ENCODE assay signal across 14 cellular contexts in the genomic region with DNA sequence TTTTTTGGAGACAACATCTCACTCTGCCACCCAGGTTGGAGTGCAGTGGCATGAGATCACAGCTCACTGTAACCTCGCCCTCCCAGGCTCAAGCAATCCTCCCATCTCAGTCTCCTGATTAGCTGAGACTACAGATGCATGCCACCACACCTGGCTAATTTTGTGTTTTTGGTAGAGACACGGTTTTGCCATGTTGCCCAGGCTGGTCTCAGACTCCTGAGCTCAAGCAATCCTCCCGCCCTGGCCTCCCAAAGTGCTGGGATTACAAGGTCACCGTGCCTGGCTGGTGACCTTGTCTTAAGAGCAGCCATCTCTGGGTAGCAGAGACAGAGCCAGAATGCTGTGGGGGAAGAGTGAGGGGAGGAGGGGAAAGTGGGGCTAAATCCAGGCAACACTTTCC. TPM values are rescaled to one million over a fixed set of nuclear protein-coding genes. Genes with fewer than 3 reads are reported as not detected.
A peak's percentile ranks its signal among the peaks of the same experiment; 100 is the strongest.
DNase-seq lines count a peak whose midpoint lies in the region; ATAC-seq and TF ChIP-seq lines count a peak whose summit lies in the region.
"Had no signal": no experiment of that assay in that cellular context is flagged by ENCODE, and none has a peak within 500 bp of the region (broad histone marks: within the 10 kb centered on the region; RNA-seq: fewer than 3 reads in every experiment).

No MANE protein-coding gene starts in this region.

- no peak overlapping the region for H3K4me3 Mint-ChIP-seq in activated T-cell treated with anti-CD3 and anti-CD28 coated beads, Interleukin-2, amount 50 U/mL, for 24 hours
- H3K4me3 Mint-ChIP-seq in activated T-cell treated with anti-CD3 and anti-CD28 coated beads, Interleukin-2, amount 50 U/mL, for 4 hours = no peak overlapping the region
- H3K4me3 Mint-ChIP-seq in brain (no peak overlapping the region), nephron (no peak overlapping the region)

- H3K4me1 ChIP-seq in thyroid gland = peaks cover 38 to 49% of the 10 kb centered on the region in 2 donors

- no peak for DNase-seq in activated T-cell treated with anti-CD3 and anti-CD28 coated beads, Interleukin-2, amount 50 U/mL, for 24 hours
- no peak for DNase-seq in activated T-cell treated with anti-CD3 and anti-CD28 coated beads, Interleukin-2, amount 50 U/mL, for 4 hours
- DNase-seq in thyroid gland (no peak), NCI-H446 treated with DMSO at 0.1 percent for 48 hours (lab: John Stamatoyannopoulos, UW) (no peak)
- DNase-seq: CD4-positive, alpha-beta memory T cell; NCI-H1436; occipital lobe; stimulated activated CD4-positive, alpha-beta T cell treated with anti-CD3 and anti-CD28 coated beads, Interleukin-12 subunit alpha, Interleukin-12 subunit beta, amount 100 ng/mL, for 4 hours had no signal

- H3K4me3 ChIP-seq in thyroid gland (replicated peaks in 1 of 3) = no peak overlapping the region

- no peak for TF ChIP-seq POLR2A in thyroid gland (IDR thresholded peaks at IDR 0.05)

- intact Hi-C loops in thyroid gland (cut with DNase I) = no loop called here

- TF ChIP-seq CTCF in brain (conservative IDR thresholded peaks at IDR 0.05) = no peak
- TF ChIP-seq CTCF in nephron (IDR thresholded peaks at IDR 0.05; ENCODE audit: unreplicated experiment in 3 of 3) = no peak
- no peak for TF ChIP-seq CTCF in thyroid gland (IDR thresholded peaks at IDR 0.05)

- H3K27me3 ChIP-seq in thyroid gland = no peaks in the 10 kb centered on the region

- 77 to 86% methylated on average over 4 of the region's 4 CpGs for WGBS in thyroid gland, 2 donors

- no peaks in the 10 kb centered on the region for H3K27me3 Mint-ChIP-seq in activated T-cell treated with anti-CD3 and anti-CD28 coated beads, Interleukin-2, amount 50 U/mL, for 24 hours
- H3K27me3 Mint-ChIP-seq in activated T-cell treated with anti-CD3 and anti-CD28 coated beads, Interleukin-2, amount 50 U/mL, for 4 hours (ENCODE audit: low read depth) = no peaks in the 10 kb centered on the region
- H3K27me3 Mint-ChIP-seq in brain = no peaks in the 10 kb centered on the region
- H3K27me3 Mint-ChIP-seq in nephron (ENCODE audit: low read depth) = peaks cover 5% of the 10 kb centered on the region
- H3K27me3 Mint-ChIP-seq: CD4-positive, alpha-beta memory T cell had no signal

- no peaks in the 10 kb centered on the region for H3K9me3 Mint-ChIP-seq in activated T-cell treated with anti-CD3 and anti-CD28 coated beads, Interleukin-2, amount 50 U/mL, for 24 hours
- no peaks in the 10 kb centered on the region for H3K9me3 Mint-ChIP-seq in activated T-cell treated with anti-CD3 and anti-CD28 coated beads, Interleukin-2, amount 50 U/mL, for 4 hours
- H3K9me3 Mint-ChIP-seq in brain = no peaks in the 10 kb centered on the region
- H3K9me3 Mint-ChIP-seq in nephron = no peaks in the 10 kb centered on the region

- peaks cover 62% of the 10 kb centered on the region for H3K4me1 Mint-ChIP-seq in activated T-cell treated with anti-CD3 and anti-CD28 coated beads, Interleukin-2, amount 50 U/mL, for 24 hours (ENCODE audit: low read depth)
- H3K4me1 Mint-ChIP-seq in activated T-cell treated with anti-CD3 and anti-CD28 coated beads, Interleukin-2, amount 50 U/mL, for 4 hours (ENCODE audit: low read depth) = peaks cover 59% of the 10 kb centered on the region
- H3K4me1 Mint-ChIP-seq in brain = peaks cover 53% of the 10 kb centered on the region
- H3K4me1 Mint-ChIP-seq in nephron = peaks cover 59% of the 10 kb centered on the region

- H3K36me3 Mint-ChIP-seq in activated T-cell treated with anti-CD3 and anti-CD28 coated beads, Interleukin-2, amount 50 U/mL, for 24 hours (ENCODE audit: low read depth) = peaks cover 15% of the 10 kb centered on the region
- peaks cover 7% of the 10 kb centered on the region for H3K36me3 Mint-ChIP-seq in activated T-cell treated with anti-CD3 and anti-CD28 coated beads, Interleukin-2, amount 50 U/mL, for 4 hours (ENCODE audit: insufficient read depth)
- H3K36me3 Mint-ChIP-seq in brain (peaks cover 2% of the 10 kb centered on the region), nephron (ENCODE audit: low read depth) (peaks cover 6% of the 10 kb centered on the region)

- ATAC-seq in activated T-cell treated with anti-CD3 and anti-CD28 coated beads, Interleukin-2, amount 50 U/mL, for 4 hours = no peak
- ATAC-seq in GM19035 (IDR thresholded peaks at IDR 0.05; ENCODE audit: unreplicated experiment) (no peak), GM18502 (IDR thresholded peaks at IDR 0.05; ENCODE audit: poor library complexity, unreplicated experiment) (no peak)

- no peaks in the 10 kb centered on the region for H3K36me3 ChIP-seq in thyroid gland

- H3K9me3 ChIP-seq in thyroid gland = no peaks in the 10 kb centered on the region

- peak overlapping the region; percentile 84 for H3K27ac Mint-ChIP-seq in activated T-cell treated with anti-CD3 and anti-CD28 coated beads, Interleukin-2, amount 50 U/mL, for 24 hours
- H3K27ac Mint-ChIP-seq in brain (peak overlapping the region in 4 of 5 experiments; percentile 54 to 97 (median 68)), nephron (peak overlapping the region; percentile 98 to 99 (median 98))

- peak overlapping the region; percentile 48 to 73 (median 71) for H3K27ac ChIP-seq in thyroid gland
- H3K27ac ChIP-seq: HL-60, KMS-11 had no signal

RNA-seq across cellular contexts. Expression of gene ASCC1, which starts 25.8 kb away (rescaled TPM):
- 10 to 100 TPM; 33.8 to 37.0 (median 34.3) TPM for total RNA-seq in activated T-cell treated with anti-CD3 and anti-CD28 coated beads, Interleukin-2, amount 50 U/mL, for 4 hours
- polyA plus RNA-seq in brain (ENCODE audit: insufficient read depth, low read depth, low replicate concordance) = 43.6 TPM
- total RNA-seq in thyroid gland = 10 to 100 TPM; 26.7 to 30.3 (median 28.1) TPM

RNA-seq across cellular contexts. Expression of gene ANAPC16, which starts 26.0 kb away (rescaled TPM):
- total RNA-seq in activated T-cell treated with anti-CD3 and anti-CD28 coated beads, Interleukin-2, amount 50 U/mL, for 4 hours = 10 to 100 TPM; 83.5 to 86.9 (median 84.3) TPM
- polyA plus RNA-seq in brain (ENCODE audit: insufficient read depth, low read depth, low replicate concordance) = 79.8 TPM
- 100 to 1,000 TPM; 100 to 214 (median 129) TPM for total RNA-seq in thyroid gland

RNA-seq across cellular contexts. Expression of gene DDIT4, which starts 31.9 kb away (rescaled TPM):
- total RNA-seq in activated T-cell treated with anti-CD3 and anti-CD28 coated beads, Interleukin-2, amount 50 U/mL, for 4 hours = 100 to 1,000 TPM; 240 to 268 (median 263) TPM
- 121 TPM for polyA plus RNA-seq in brain (ENCODE audit: insufficient read depth, low read depth, low replicate concordance)
- 100 to 1,000 TPM in 3 of 4 donors, 10 to 100 TPM in 1; 93.0 to 309 (median 134) TPM for total RNA-seq in thyroid gland
